1 cellular context compared by ENCODE assay signal in genomic region chr18:50396005-50396404, GRCh38.
TF ChIP-seq lines count a peak whose summit lies in the region.

No MANE protein-coding gene starts in this region.

TF ChIP-seq in K562, 482 proteins besides CTCF, POLR2A, EP300 and RAD21 (continued from another document and continues in another):
- TF ChIP-seq ZNF407 (IDR thresholded peaks at IDR 0.05; ENCODE audit: low read depth), result no peak
- no peak for TF ChIP-seq ZNF76 (CRISPR knock-in tag; IDR thresholded peaks at IDR 0.05; ENCODE audit: borderline replicate concordance)
- no peak for TF ChIP-seq E2F3 (CRISPR knock-in tag; IDR thresholded peaks at IDR 0.05)
- no peak for TF ChIP-seq KLF13 (tag; IDR thresholded peaks at IDR 0.05; ENCODE audit: borderline replicate concordance, low read depth)
- no peak for TF ChIP-seq ZFP36 (IDR thresholded peaks at IDR 0.05; ENCODE audit: low read depth, low read length, partially characterized antibody)
- TF ChIP-seq ZBTB2 (IDR thresholded peaks at IDR 0.05), result no peak
- no peak for TF ChIP-seq TFE3 (CRISPR knock-in tag; IDR thresholded peaks at IDR 0.05)
- no peak for TF ChIP-seq STAT6 (CRISPR knock-in tag; IDR thresholded peaks at IDR 0.05)
- TF ChIP-seq MLLT1 (IDR thresholded peaks at IDR 0.05), result no peak
- no peak for TF ChIP-seq ZSCAN29 (IDR thresholded peaks at IDR 0.05)
- TF ChIP-seq ZNF140 (CRISPR knock-in tag; IDR thresholded peaks at IDR 0.05), result no peak
- TF ChIP-seq PHF20 (IDR thresholded peaks at IDR 0.05; ENCODE audit: partially characterized antibody), result no peak
- no peak for TF ChIP-seq ZNF384 (IDR thresholded peaks at IDR 0.05; ENCODE audit: low read depth, low read length)
- TF ChIP-seq NR4A1 (CRISPR knock-in tag; IDR thresholded peaks at IDR 0.05), result no peak
- no peak for TF ChIP-seq NR4A1 (tag; IDR thresholded peaks at IDR 0.05)
- no peak for TF ChIP-seq ZNF668 (CRISPR knock-in tag; IDR thresholded peaks at IDR 0.05)
- no peak for TF ChIP-seq ZNF134 (CRISPR knock-in tag; conservative IDR thresholded peaks at IDR 0.05)
- no peak for TF ChIP-seq RBM39 (optimal IDR thresholded peaks at IDR 0.05; ENCODE audit: low read depth, low read length)
- no peak for TF ChIP-seq DEAF1 (CRISPR knock-in tag; IDR thresholded peaks at IDR 0.05)
- no peak for TF ChIP-seq ZNF395 (CRISPR knock-in tag; IDR thresholded peaks at IDR 0.05)
- TF ChIP-seq STAT5A (IDR thresholded peaks at IDR 0.05; ENCODE audit: borderline replicate concordance, low read length), result peak; percentile 73; the same call in 1 of the 2 replicates
- TF ChIP-seq NR0B1 (IDR thresholded peaks at IDR 0.05; ENCODE audit: partially characterized antibody), result no peak
- no peak for TF ChIP-seq ATF6 (CRISPR knock-in tag; IDR thresholded peaks at IDR 0.05)
- TF ChIP-seq CTCFL (IDR thresholded peaks at IDR 0.05; ENCODE audit: borderline replicate concordance, insufficient read depth, low read depth, low read length, poor library complexity, severe bottlenecking), result no peak
- TF ChIP-seq ZNF277 (CRISPR knock-in tag; IDR thresholded peaks at IDR 0.05; ENCODE audit: borderline replicate concordance), result no peak
